Comparison of ENCODE assay signal across 9 cellular contexts in the genomic region with DNA sequence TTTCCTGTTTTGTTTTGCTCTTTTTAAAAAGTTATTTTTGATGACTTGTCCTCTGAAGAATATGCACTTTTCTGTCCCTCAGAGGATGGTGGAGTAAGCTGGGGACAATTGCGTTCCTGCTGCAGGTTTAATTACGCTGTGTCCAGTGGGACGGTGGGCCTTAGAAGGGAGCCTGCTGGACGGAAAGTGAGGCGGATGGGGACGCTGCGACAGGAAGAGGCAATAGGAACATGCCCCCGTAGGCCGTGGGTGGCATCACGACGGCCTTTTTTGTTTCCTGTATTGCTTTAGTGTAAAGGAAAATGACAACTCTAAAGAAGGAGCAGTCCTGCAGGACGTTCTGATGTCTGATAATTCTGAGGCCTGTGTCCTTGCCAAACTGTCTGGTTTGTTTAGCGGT.
DNase-seq lines count a peak whose midpoint lies in the region; ATAC-seq and TF ChIP-seq lines count a peak whose summit lies in the region.
"Had no signal": no experiment of that assay in that cellular context is flagged by ENCODE, and none has a peak within 500 bp of the region (broad histone marks: within the 10 kb centered on the region; RNA-seq: fewer than 3 reads in every experiment).

No MANE protein-coding gene starts in this region.

- no peaks in the 10 kb centered on the region for H3K27me3 ChIP-seq in Loucy (ENCODE audit: insufficient read depth, low read length, poor library complexity, severe bottlenecking)
- no peaks in the 10 kb centered on the region for H3K27me3 ChIP-seq in lower lobe of right lung (ENCODE audit: low read depth)

- no peak overlapping the region for H3K9ac ChIP-seq in Loucy (ENCODE audit: low read depth, low read length, poor library complexity, severe bottlenecking)

- no peak for ATAC-seq in lower lobe of right lung
- ATAC-seq: left ventricle myocardium superior had no signal

- intact Hi-C loops in lower lobe of right lung (cut with DNase I): no loop called here

- H3K4me1 ChIP-seq in Loucy (ENCODE audit: insufficient read depth, low read length, poor library complexity, severe bottlenecking) (peaks cover 22% of the 10 kb centered on the region), lower lobe of right lung (peaks cover 7% of the 10 kb centered on the region)

- no peaks in the 10 kb centered on the region for H3K9me3 ChIP-seq in Loucy (ENCODE audit: insufficient read depth, low read depth, low read length)
- H3K9me3 ChIP-seq in lower lobe of right lung: no peaks in the 10 kb centered on the region

- no peak overlapping the region for H3K27ac ChIP-seq in lower lobe of right lung

- TF ChIP-seq CTCF in Loucy (conservative IDR thresholded peaks at IDR 0.05; ENCODE audit: low read length) (peak; percentile 42), lower lobe of right lung (IDR thresholded peaks at IDR 0.05) (no peak)

- H3K4me3 ChIP-seq in Loucy (ENCODE audit: low read length, poor library complexity, severe bottlenecking): no peak overlapping the region
- H3K4me3 ChIP-seq in lower lobe of right lung: no peak overlapping the region

- H3F3A ChIP-seq in Loucy (ENCODE audit: low read depth): no peaks in the 10 kb centered on the region

- no peaks in the 10 kb centered on the region for H4K20me1 ChIP-seq in Loucy (ENCODE audit: insufficient read depth, low read length, poor library complexity, severe bottlenecking)

- H2AFZ ChIP-seq in Loucy (ENCODE audit: low read length): no peak overlapping the region

- peak; percentile 34 for DNase-seq in activated CD4-positive, alpha-beta T cell treated with anti-CD3 and anti-CD28 coated beads, Interleukin-2, amount 50 U/mL, for 1 hour
- DNase-seq in effector CD8-positive, alpha-beta T cell (lab: John Stamatoyannopoulos, UW): peak; percentile 20
- DNase-seq in stimulated activated CD8-positive, alpha-beta memory T cell treated with anti-CD3 and anti-CD28 coated beads, Interleukin-4, amount 100 ng/mL, for 48 hours: peak; percentile 71
- DNase-seq in NCI-H446 (lab: John Stamatoyannopoulos, UW) (no peak), COLO829 (ENCODE audit: low spot score) (no peak), lower lobe of right lung (no peak), SW 1271 (lab: John Stamatoyannopoulos, UW) (no peak)
- DNase-seq: left ventricle myocardium superior had no signal

- no peaks in the 10 kb centered on the region for H3K9me2 ChIP-seq in Loucy (replicated peaks; ENCODE audit: low read depth, low read length)

- no peak overlapping the region for H3K4me2 ChIP-seq in Loucy (ENCODE audit: low read depth, low read length, poor library complexity, severe bottlenecking)

- no peaks in the 10 kb centered on the region for H3K36me3 ChIP-seq in Loucy (ENCODE audit: insufficient read depth, low read length)
- peaks cover 5% of the 10 kb centered on the region for H3K36me3 ChIP-seq in lower lobe of right lung

- no peaks in the 10 kb centered on the region for H3K79me2 ChIP-seq in Loucy (ENCODE audit: insufficient read depth, low read length)

Comparison
In these comparisons a context has a peak if more than half of its experiments do, and no peak if none do; other contexts are left out.
1. DNase-seq: peak in activated CD4-positive, alpha-beta T cell treated with anti-CD3 and anti-CD28 coated beads, Interleukin-2, amount 50 U/mL, for 1 hour (single experiment), effector CD8-positive, alpha-beta T cell (single experiment) and stimulated activated CD8-positive, alpha-beta memory T cell treated with anti-CD3 and anti-CD28 coated beads, Interleukin-4, amount 100 ng/mL, for 48 hours (single experiment); none in NCI-H446 (0 of 2), COLO829 (single experiment), lower lobe of right lung (single experiment) and SW 1271 (0 of 2).